ENCODE assay signal across 19 cellular contexts in the genomic region with DNA sequence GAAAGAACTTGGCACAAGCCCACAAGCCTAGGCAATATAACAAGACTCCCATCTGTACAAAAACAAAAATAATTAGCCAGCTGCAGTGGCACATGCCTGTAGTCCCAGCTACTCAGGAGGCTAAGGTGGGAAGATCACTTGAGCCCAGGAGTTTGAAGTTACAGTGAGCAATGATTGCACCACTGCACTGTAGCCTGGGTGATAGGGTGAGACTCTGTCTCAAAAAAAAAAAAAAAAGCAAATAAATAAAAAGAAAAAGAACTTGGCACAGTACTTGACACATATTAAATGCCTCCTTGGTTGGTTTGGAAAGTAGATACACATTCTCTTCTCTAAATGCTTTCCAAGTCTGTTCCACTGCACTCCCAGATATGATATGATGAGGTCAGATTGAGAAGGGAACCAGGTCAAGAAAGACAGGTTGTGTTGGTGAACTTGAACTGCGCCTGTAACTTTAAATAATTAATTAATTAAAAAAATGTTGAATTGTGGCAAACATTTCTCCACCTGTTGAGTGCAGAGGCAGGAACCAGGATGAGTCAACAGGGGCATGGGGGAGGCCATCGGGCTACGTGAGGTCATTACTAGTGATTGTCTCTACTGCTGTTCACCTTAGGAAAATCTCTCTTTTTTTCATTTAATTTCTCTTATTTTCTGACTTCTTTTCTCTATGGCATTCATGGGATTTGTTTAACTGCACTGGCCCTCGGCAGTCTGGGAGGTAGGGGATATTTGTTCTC. TPM values are rescaled to one million over a fixed set of nuclear protein-coding genes. Genes with fewer than 3 reads are reported as not detected.
DNase-seq lines count a peak whose midpoint lies in the region; ATAC-seq, FAIRE-seq and TF ChIP-seq lines count a peak whose summit lies in the region.
"Had no signal": no experiment of that assay in that cellular context is flagged by ENCODE, and none has a peak within 500 bp of the region (broad histone marks: within the 10 kb centered on the region; RNA-seq: fewer than 3 reads in every experiment).

No MANE protein-coding gene starts in this region.

- no peak overlapping the region for H3K4me2 ChIP-seq in SK-N-SH
- H3K4me2 ChIP-seq: BLaER1 had no signal

- WGBS in SK-N-SH (ENCODE audit: low lambda C conversion rate): 87% methylated on average over 4 of the region's 4 CpGs

- H3K9me3 ChIP-seq in SK-N-SH (peaks cover 5% of the 10 kb centered on the region; the same call in 1 of the 2 replicates), ascending aorta (peaks cover 0 to 6% of the 10 kb centered on the region in 2 donors)

- no peak overlapping the region for H3K4me3 Mint-ChIP-seq in Calu3 (ENCODE audit: low read depth, unreplicated experiment)
- H3K4me3 Mint-ChIP-seq: CD8-positive, alpha-beta memory T cell had no signal

- no peak overlapping the region for H3K9ac ChIP-seq in SK-N-SH
- H3K9ac ChIP-seq: BLaER1 had no signal

- H3K4me1 Mint-ChIP-seq in Calu3 (ENCODE audit: low read depth, unreplicated experiment): peaks cover 18% of the 10 kb centered on the region

- TF ChIP-seq CTCF in SK-N-SH (IDR thresholded peaks at IDR 0.05) (no peak), ascending aorta (IDR thresholded peaks at IDR 0.05) (no peak), D721Med (IDR thresholded peaks at IDR 0.05; ENCODE audit: insufficient read depth, missing control alignments) (no peak), Calu3 (IDR thresholded peaks at IDR 0.05; ENCODE audit: unreplicated experiment) (no peak)

- CTCF ChIA-PET in SK-N-SH (lab: Yijun Ruan, JAX) (interaction anchor here (1.8 to 4.8 kb wide), 2 partner anchors 18 to 68 kb away, joined by 4 to 39 read pairs; no protein-coding TSS in a partner anchor), Calu3 (lab: Charles Lee) (no interaction called here)

- DNase-seq in SK-N-SH (no peak), ascending aorta (ENCODE audit: low spot score in 2 of 2) (peak in 1 of 2 donors; percentile 58), glomerular visceral epithelial cell (ENCODE audit: extremely low spot score) (peak; percentile 25), mesenteric fat pad (ENCODE audit: low spot score) (no peak), D721Med (ENCODE audit: insufficient read length, low spot score) (no peak), Calu3 (no peak)
- DNase-seq: 8988T; CD8-positive, alpha-beta memory T cell; NCI-H1092 treated with DMSO at 0.1 percent for 48 hours; NCI-H1930; NCI-H524; SHP77 treated with DMSO at 0.1 percent for 48 hours had no signal

- H3K27ac ChIP-seq in SK-N-SH (ENCODE audit: low read depth in 2 of 2, low read length in 1 of 2) (no peak overlapping the region), ascending aorta (peak overlapping the region; percentile 22 to 29)
- H3K27ac ChIP-seq: BLaER1 had no signal

- no peak for TF ChIP-seq RAD21 in SK-N-SH (IDR thresholded peaks at IDR 0.05; ENCODE audit: low read length)

- H3K9me3 Mint-ChIP-seq in Calu3 (ENCODE audit: low read depth, unreplicated experiment): no peaks in the 10 kb centered on the region

- H3K36me3 ChIP-seq in SK-N-SH (replicated peaks in 1 of 2; ENCODE audit: control insufficient read depth in 1 of 2, insufficient read depth in 2 of 2, low read length in 1 of 2): peaks cover 0 to 11% of the 10 kb centered on the region in 2 experiments
- peaks cover 26 to 63% of the 10 kb centered on the region in 2 donors for H3K36me3 ChIP-seq in ascending aorta
- H3K36me3 ChIP-seq: BLaER1 had no signal

- FAIRE-seq in D721Med (lab: Jason Lieb, UNC): no peak
- FAIRE-seq: RCC 7860 had no signal

- no peaks in the 10 kb centered on the region for H3K36me3 Mint-ChIP-seq in Calu3 (ENCODE audit: insufficient read depth, unreplicated experiment)

- no peak for TF ChIP-seq EP300 in SK-N-SH (IDR thresholded peaks at IDR 0.05; ENCODE audit: borderline replicate concordance in 1 of 2, low read depth in 1 of 2, low read length in 1 of 2)

- H3K79me2 ChIP-seq in SK-N-SH (ENCODE audit: insufficient read depth): no peaks in the 10 kb centered on the region

- BruUV-seq in Calu3 (replicated peaks; lab: Mats Ljungman, UMichigan): no TSS peak

- intact Hi-C loops in ascending aorta (cut with DNase I): no loop called here
- intact Hi-C loops in Calu3 (cut with micrococcal nuclease; ENCODE audit: unreplicated experiment): no loop called here

- H2AFZ ChIP-seq in SK-N-SH (ENCODE audit: low read depth): no peak overlapping the region

- peaks cover 28% of the 10 kb centered on the region for H3K27me3 Mint-ChIP-seq in Calu3 (ENCODE audit: unreplicated experiment)
- H3K27me3 Mint-ChIP-seq: IgD-negative memory B cell had no signal

- no peaks in the 10 kb centered on the region for H3K9me2 ChIP-seq in SK-N-SH

- H4K20me1 ChIP-seq in SK-N-SH (ENCODE audit: insufficient read depth): no peaks in the 10 kb centered on the region
- H4K20me1 ChIP-seq: BLaER1 had no signal

- H3K4me1 ChIP-seq in SK-N-SH (ENCODE audit: control insufficient read depth in 1 of 2, insufficient read depth in 2 of 2, low read depth in 1 of 2, low read length in 1 of 2) (no peaks in the 10 kb centered on the region; a peak in 1 of 4 replicates), ascending aorta (peaks cover 13 to 37% of the 10 kb centered on the region in 2 donors)

- no peaks in the 10 kb centered on the region for H3F3A ChIP-seq in SK-N-SH (replicated peaks; ENCODE audit: insufficient read depth)

- POLR2A ChIA-PET in SK-N-SH (lab: Yijun Ruan, JAX): no interaction called here

- H3K4me3 ChIP-seq in SK-N-SH (ENCODE audit: low read depth in 2 of 2, low read length in 1 of 2) (no peak overlapping the region), ascending aorta (no peak overlapping the region)
- H3K4me3 ChIP-seq: BLaER1 had no signal

- no peaks in the 10 kb centered on the region for H3K27me3 ChIP-seq in SK-N-SH (ENCODE audit: insufficient read depth)
- no peaks in the 10 kb centered on the region for H3K27me3 ChIP-seq in ascending aorta
- H3K27me3 ChIP-seq: BLaER1 had no signal

- no peak for ATAC-seq in SK-N-SH treated with all-trans-retinoic acid at 6 μM for 48 hours
- no peak for ATAC-seq in HG02623 (IDR thresholded peaks at IDR 0.05; ENCODE audit: unreplicated experiment)
- ATAC-seq: HCT116 had no signal

- H3K27ac Mint-ChIP-seq in Calu3 (ENCODE audit: unreplicated experiment): no peak overlapping the region
- H3K27ac Mint-ChIP-seq: CD8-positive, alpha-beta memory T cell had no signal

TF ChIP-seq in SK-N-SH, 30 proteins besides CTCF, POLR2A, EP300 and RAD21:
- no peak for TF ChIP-seq TAF1 (IDR thresholded peaks at IDR 0.05; ENCODE audit: borderline replicate concordance, low read depth, low read length)
- 0 out of 2 replicates have a peak, but pooled peaks have one; percentile 7 for TF ChIP-seq RXRA (IDR thresholded peaks at IDR 0.05; ENCODE audit: borderline replicate concordance, low read depth)
- no peak for TF ChIP-seq JUND (IDR thresholded peaks at IDR 0.05)

TF ChIP-seq in SK-N-SH treated with all-trans-retinoic acid at 6 μM for 48 hours, 23 proteins besides CTCF, POLR2A, EP300 and RAD21 (continues in another document):
- TF ChIP-seq SNAI2 (CRISPR knock-in tag; IDR thresholded peaks at IDR 0.05): no peak
- TF ChIP-seq, protein P1, sequence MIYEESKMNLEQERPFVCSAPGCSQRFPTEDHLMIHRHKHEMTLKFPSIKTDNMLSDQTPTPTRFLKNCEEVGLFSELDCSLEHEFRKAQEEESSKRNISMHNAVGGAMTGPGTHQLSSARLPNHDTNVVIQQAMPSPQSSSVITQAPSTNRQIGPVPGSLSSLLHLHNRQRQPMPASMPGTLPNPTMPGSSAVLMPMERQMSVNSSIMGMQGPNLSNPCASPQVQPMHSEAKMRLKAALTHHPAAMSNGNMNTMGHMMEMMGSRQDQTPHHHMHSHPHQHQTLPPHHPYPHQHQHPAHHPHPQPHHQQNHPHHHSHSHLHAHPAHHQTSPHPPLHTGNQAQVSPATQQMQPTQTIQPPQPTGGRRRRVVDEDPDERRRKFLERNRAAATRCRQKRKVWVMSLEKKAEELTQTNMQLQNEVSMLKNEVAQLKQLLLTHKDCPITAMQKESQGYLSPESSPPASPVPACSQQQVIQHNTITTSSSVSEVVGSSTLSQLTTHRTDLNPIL (CRISPR knock-in tag; IDR thresholded peaks at IDR 0.05; ENCODE audit: low read depth): no peak
- no peak for TF ChIP-seq ZFP3 (CRISPR knock-in tag; IDR thresholded peaks at IDR 0.05)
- TF ChIP-seq, protein P2, sequence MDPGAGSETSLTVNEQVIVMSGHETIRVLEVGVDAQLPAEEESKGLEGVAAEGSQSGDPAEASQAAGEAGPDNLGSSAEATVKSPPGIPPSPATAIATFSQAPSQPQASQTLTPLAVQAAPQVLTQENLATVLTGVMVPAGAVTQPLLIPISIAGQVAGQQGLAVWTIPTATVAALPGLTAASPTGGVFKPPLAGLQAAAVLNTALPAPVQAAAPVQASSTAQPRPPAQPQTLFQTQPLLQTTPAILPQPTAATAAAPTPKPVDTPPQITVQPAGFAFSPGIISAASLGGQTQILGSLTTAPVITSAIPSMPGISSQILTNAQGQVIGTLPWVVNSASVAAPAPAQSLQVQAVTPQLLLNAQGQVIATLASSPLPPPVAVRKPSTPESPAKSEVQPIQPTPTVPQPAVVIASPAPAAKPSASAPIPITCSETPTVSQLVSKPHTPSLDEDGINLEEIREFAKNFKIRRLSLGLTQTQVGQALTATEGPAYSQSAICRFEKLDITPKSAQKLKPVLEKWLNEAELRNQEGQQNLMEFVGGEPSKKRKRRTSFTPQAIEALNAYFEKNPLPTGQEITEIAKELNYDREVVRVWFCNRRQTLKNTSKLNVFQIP (CRISPR knock-in tag; IDR thresholded peaks at IDR 0.05; ENCODE audit: borderline replicate concordance, low read depth): no peak
- TF ChIP-seq, protein P3, sequence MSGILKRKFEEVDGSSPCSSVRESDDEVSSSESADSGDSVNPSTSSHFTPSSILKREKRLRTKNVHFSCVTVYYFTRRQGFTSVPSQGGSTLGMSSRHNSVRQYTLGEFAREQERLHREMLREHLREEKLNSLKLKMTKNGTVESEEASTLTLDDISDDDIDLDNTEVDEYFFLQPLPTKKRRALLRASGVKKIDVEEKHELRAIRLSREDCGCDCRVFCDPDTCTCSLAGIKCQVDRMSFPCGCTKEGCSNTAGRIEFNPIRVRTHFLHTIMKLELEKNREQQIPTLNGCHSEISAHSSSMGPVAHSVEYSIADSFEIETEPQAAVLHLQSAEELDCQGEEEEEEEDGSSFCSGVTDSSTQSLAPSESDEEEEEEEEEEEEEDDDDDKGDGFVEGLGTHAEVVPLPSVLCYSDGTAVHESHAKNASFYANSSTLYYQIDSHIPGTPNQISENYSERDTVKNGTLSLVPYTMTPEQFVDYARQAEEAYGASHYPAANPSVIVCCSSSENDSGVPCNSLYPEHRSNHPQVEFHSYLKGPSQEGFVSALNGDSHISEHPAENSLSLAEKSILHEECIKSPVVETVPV (CRISPR knock-in tag; IDR thresholded peaks at IDR 0.05): no peak
- no peak for TF ChIP-seq ZC3H10 (CRISPR knock-in tag; IDR thresholded peaks at IDR 0.05)

RNA-seq across cellular contexts. Expression of gene EFCAB13, which starts 25.9 kb away (rescaled TPM):
- 0.16 and 0.36 TPM in 2 replicates for polyA plus RNA-seq in SK-N-SH (2012; rRNA removed)
- 0.09 and 0.28 TPM in 2 replicates for polyA plus RNA-seq in SK-N-SH (2012; cell fraction: cytosol; rRNA removed)
- polyA plus RNA-seq in SK-N-SH (2012; cell fraction: nucleus; rRNA removed): 0.21 and 0.45 TPM in 2 replicates
- 1.2 TPM for total RNA-seq in ascending aorta
- total RNA-seq in mesenteric fat pad: 5.6 TPM
- total RNA-seq in Calu3 (2022): 21.5 and 25.2 TPM in 2 replicates

RNA-seq across cellular contexts. Expression of gene ITGB3, which starts 44.2 kb away (rescaled TPM):
- polyA plus RNA-seq in SK-N-SH (2012; rRNA removed): 4.4 and 4.6 TPM in 2 replicates
- 2.7 and 3.7 TPM in 2 replicates for polyA plus RNA-seq in SK-N-SH (2012; cell fraction: cytosol; rRNA removed)
- polyA plus RNA-seq in SK-N-SH (2012; cell fraction: nucleus; rRNA removed): 1.6 and 3.0 TPM in 2 replicates
- total RNA-seq in ascending aorta (71.3 TPM), mesenteric fat pad (17.9 TPM), Calu3 (2022) (0.68 TPM in 1 of 2 replicates, not detected in the other)
- total RNA-seq: HT-29 had no signal
- polyA plus RNA-seq: CD8-positive, alpha-beta memory T cell had no signal

Comparison
In these comparisons a context has a peak if more than half of its experiments do, and no peak if none do; other contexts are left out.
1. H3K27ac ChIP-seq: peak in ascending aorta (2 of 2); none in SK-N-SH (0 of 2).
2. RNA of gene ITGB3, which starts 44.2 kb away (total RNA-seq): 71.3 TPM in ascending aorta (single experiment) and 17.9 TPM in mesenteric fat pad (single experiment); 0.68 TPM in Calu3; every median in the first group is over 10 times any median in the second.